8 cellular contexts compared by ENCODE assay signal in genomic region chr16:30715777-30716445, GRCh38. TPM values are rescaled to one million over a fixed set of nuclear protein-coding genes. Genes with fewer than 3 reads are reported as not detected.
DNase-seq lines count a peak whose midpoint lies in the region; ATAC-seq and TF ChIP-seq lines count a peak whose summit lies in the region.

No MANE protein-coding gene starts in this region.

- H3K4me1 ChIP-seq in CD4-positive, alpha-beta memory T cell (ENCODE audit: insufficient read depth, low read length) = peaks cover 21% of the 10 kb centered on the region

- peak; percentile 100 for ATAC-seq in activated naive CD8-positive, alpha-beta T cell treated with anti-CD3 and anti-CD28 coated beads, Interleukin-2, amount 50 U/mL, for 24 hours
- ATAC-seq in sciatic nerve (peak; percentile 34), HG02610 (IDR thresholded peaks at IDR 0.05; ENCODE audit: unreplicated experiment) (no peak)

- peaks cover 55% of the 10 kb centered on the region for H3K36me3 ChIP-seq in CD4-positive, alpha-beta memory T cell (ENCODE audit: insufficient read depth, low read length)

- CTCF ChIA-PET in CD4-positive, alpha-beta memory T cell (lab: Charles Lee; ENCODE audit: partially characterized antibody) = no interaction called here
- CTCF ChIA-PET in Calu3 (lab: Charles Lee) = no interaction called here

- POLR2A ChIA-PET in CD4-positive, alpha-beta memory T cell (lab: Charles Lee; ENCODE audit: partially characterized antibody) = interaction anchor here (1.3 kb wide), 1 partner anchor 12 kb away, joined by 3 read pairs; no protein-coding TSS in a partner anchor

- H3K36me3 Mint-ChIP-seq in CD4-positive, alpha-beta memory T cell = peaks cover 61 to 71% of the 10 kb centered on the region in 2 donors
- H3K36me3 Mint-ChIP-seq in activated naive CD8-positive, alpha-beta T cell treated with anti-CD3 and anti-CD28 coated beads, Interleukin-2, amount 50 U/mL, for 24 hours (ENCODE audit: low read depth) = peaks cover 71% of the 10 kb centered on the region
- peaks cover 87% of the 10 kb centered on the region for H3K36me3 Mint-ChIP-seq in Calu3 (ENCODE audit: insufficient read depth, unreplicated experiment)

- intact Hi-C loops in CD4-positive, alpha-beta memory T cell (cut with micrococcal nuclease) = no loop called here
- intact Hi-C loops in sciatic nerve (cut with DNase I) = loop anchor here (10.0 kb wide), 1 partner anchor 89 kb away; no protein-coding TSS in a partner anchor
- intact Hi-C loops in Calu3 (cut with micrococcal nuclease; ENCODE audit: unreplicated experiment) = no loop called here

- peaks cover 26 to 44% (median 34%) of the 10 kb centered on the region in 4 donors for H3K4me1 Mint-ChIP-seq in CD4-positive, alpha-beta memory T cell
- H3K4me1 Mint-ChIP-seq in activated naive CD8-positive, alpha-beta T cell treated with anti-CD3 and anti-CD28 coated beads, Interleukin-2, amount 50 U/mL, for 24 hours = peaks cover 31% of the 10 kb centered on the region
- H3K4me1 Mint-ChIP-seq in Calu3 (ENCODE audit: low read depth, unreplicated experiment) = peaks cover 8% of the 10 kb centered on the region

- peak overlapping the region; percentile 80 to 98 (median 93) for H3K27ac Mint-ChIP-seq in CD4-positive, alpha-beta memory T cell
- H3K27ac Mint-ChIP-seq in activated naive CD8-positive, alpha-beta T cell treated with anti-CD3 and anti-CD28 coated beads, Interleukin-2, amount 50 U/mL, for 24 hours = peak overlapping the region; percentile 89
- no peak overlapping the region for H3K27ac Mint-ChIP-seq in Calu3 (ENCODE audit: unreplicated experiment)

- H3K9me3 Mint-ChIP-seq in CD4-positive, alpha-beta memory T cell = no peaks in the 10 kb centered on the region
- H3K9me3 Mint-ChIP-seq in activated naive CD8-positive, alpha-beta T cell treated with anti-CD3 and anti-CD28 coated beads, Interleukin-2, amount 50 U/mL, for 24 hours = no peaks in the 10 kb centered on the region
- H3K9me3 Mint-ChIP-seq in Calu3 (ENCODE audit: low read depth, unreplicated experiment) = no peaks in the 10 kb centered on the region

- no peaks in the 10 kb centered on the region for H3K9me3 ChIP-seq in CD4-positive, alpha-beta memory T cell (ENCODE audit: control insufficient read depth in 1 of 2, low read length in 2 of 2)

- H3K4me3 Mint-ChIP-seq in CD4-positive, alpha-beta memory T cell = peak overlapping the region in 7 of 8 donors; percentile 2 to 86 (median 44)
- peak overlapping the region; percentile 15 for H3K4me3 Mint-ChIP-seq in activated naive CD8-positive, alpha-beta T cell treated with anti-CD3 and anti-CD28 coated beads, Interleukin-2, amount 50 U/mL, for 24 hours
- H3K4me3 Mint-ChIP-seq in Calu3 (ENCODE audit: low read depth, unreplicated experiment) = no peak overlapping the region

- no peak overlapping the region for H3K4me3 ChIP-seq in CD4-positive, alpha-beta memory T cell (ENCODE audit: low read length in 2 of 2)

- H3K27me3 ChIP-seq in CD4-positive, alpha-beta memory T cell (ENCODE audit: insufficient read depth, low read length) = no peaks in the 10 kb centered on the region

- no peak for TF ChIP-seq CTCF in Calu3 (IDR thresholded peaks at IDR 0.05; ENCODE audit: unreplicated experiment)

- no peaks in the 10 kb centered on the region for H3K27me3 Mint-ChIP-seq in CD4-positive, alpha-beta memory T cell
- H3K27me3 Mint-ChIP-seq in activated naive CD8-positive, alpha-beta T cell treated with anti-CD3 and anti-CD28 coated beads, Interleukin-2, amount 50 U/mL, for 24 hours = no peaks in the 10 kb centered on the region
- H3K27me3 Mint-ChIP-seq in Calu3 (ENCODE audit: unreplicated experiment) = no peaks in the 10 kb centered on the region

- peak overlapping the region; percentile 18 for H3K27ac ChIP-seq in CD4-positive, alpha-beta memory T cell (ENCODE audit: low read depth, low read length)

- peak; percentile 33 to 80 (median 45) for DNase-seq in CD4-positive, alpha-beta memory T cell
- peak; percentile 70 for DNase-seq in SIG-M5 treated with dmso at 0.1 percent for 504 hours (lab: John Stamatoyannopoulos, UW; ENCODE audit: unreplicated experiment)
- DNase-seq in activated naive CD8-positive, alpha-beta T cell treated with anti-CD3 and anti-CD28 coated beads, Interleukin-2, amount 50 U/mL, for 24 hours = peak; percentile 30
- no peak for DNase-seq in sciatic nerve (ENCODE audit: low spot score)
- DNase-seq in DMS79 (lab: John Stamatoyannopoulos, UW) = no peak
- no peak for DNase-seq in Calu3
- no peak for DNase-seq in NCI-H526 treated with DMSO at 0.1 percent for 48 hours (lab: John Stamatoyannopoulos, UW)

- no TSS peak for BruUV-seq in Calu3 (replicated peaks; lab: Mats Ljungman, UMichigan)

RNA-seq across cellular contexts. Expression of gene SRCAP, which starts 16.9 kb away (rescaled TPM):
- 100 to 1,000 TPM; 101 to 115 TPM for total RNA-seq in CD4-positive, alpha-beta memory T cell
- polyA plus RNA-seq in CD4-positive, alpha-beta memory T cell = 10 to 100 TPM in 1 of 2 donors, 1 to 10 TPM in 1; 1.2 to 35.4 TPM
- 59.3 TPM for total RNA-seq in sciatic nerve
- 84.6 and 90.8 TPM in 2 replicates for total RNA-seq in Calu3 (2022)

RNA-seq across cellular contexts. Expression of gene PHKG2, which starts 32.3 kb away (rescaled TPM):
- total RNA-seq in CD4-positive, alpha-beta memory T cell = 10 to 100 TPM; 54.1 to 54.9 TPM
- polyA plus RNA-seq in CD4-positive, alpha-beta memory T cell = 10 to 100 TPM; 42.0 to 63.5 TPM
- total RNA-seq in sciatic nerve (21.3 TPM), Calu3 (2022) (66.7 and 72.8 TPM in 2 replicates)

RNA-seq across cellular contexts. Expression of gene CFAP119, which starts 46.0 kb away (rescaled TPM):
- 1 to 10 TPM; 2.6 to 3.4 TPM for total RNA-seq in CD4-positive, alpha-beta memory T cell
- under 1 TPM; 0.22 to 0.42 TPM for polyA plus RNA-seq in CD4-positive, alpha-beta memory T cell
- total RNA-seq in sciatic nerve (5.5 TPM), Calu3 (2022) (13.7 and 13.8 TPM in 2 replicates)

RNA-seq across cellular contexts. Expression of gene RNF40, which starts 46.2 kb away (rescaled TPM):
- 100 to 1,000 TPM; 101 to 109 TPM for total RNA-seq in CD4-positive, alpha-beta memory T cell
- 10 to 100 TPM; 16.6 to 52.4 TPM for polyA plus RNA-seq in CD4-positive, alpha-beta memory T cell
- total RNA-seq in sciatic nerve (92.9 TPM), Calu3 (2022) (130 and 136 TPM in 2 replicates)

RNA-seq across cellular contexts. Expression of gene FBRS, which starts 57.7 kb away (rescaled TPM):
- total RNA-seq in CD4-positive, alpha-beta memory T cell = 100 to 1,000 TPM; 164 to 172 TPM
- 1 to 10 TPM in 1 of 2 donors, under 1 TPM in 1; 0.70 to 7.9 TPM for polyA plus RNA-seq in CD4-positive, alpha-beta memory T cell
- total RNA-seq in sciatic nerve (57.1 TPM), Calu3 (2022) (113 and 114 TPM in 2 replicates)

Comparison
In these comparisons a context has a peak if more than half of its experiments do, and no peak if none do; other contexts are left out.
1. DNase-seq: peak in CD4-positive, alpha-beta memory T cell (5 of 5), SIG-M5 treated with dmso at 0.1 percent for 504 hours (single experiment) and activated naive CD8-positive, alpha-beta T cell treated with anti-CD3 and anti-CD28 coated beads, Interleukin-2, amount 50 U/mL, for 24 hours (single experiment); none in sciatic nerve (single experiment), DMS79 (single experiment), Calu3 (single experiment) and NCI-H526 treated with DMSO at 0.1 percent for 48 hours (single experiment).